ENCODE assay signal across 12 cellular contexts in the genomic region with DNA sequence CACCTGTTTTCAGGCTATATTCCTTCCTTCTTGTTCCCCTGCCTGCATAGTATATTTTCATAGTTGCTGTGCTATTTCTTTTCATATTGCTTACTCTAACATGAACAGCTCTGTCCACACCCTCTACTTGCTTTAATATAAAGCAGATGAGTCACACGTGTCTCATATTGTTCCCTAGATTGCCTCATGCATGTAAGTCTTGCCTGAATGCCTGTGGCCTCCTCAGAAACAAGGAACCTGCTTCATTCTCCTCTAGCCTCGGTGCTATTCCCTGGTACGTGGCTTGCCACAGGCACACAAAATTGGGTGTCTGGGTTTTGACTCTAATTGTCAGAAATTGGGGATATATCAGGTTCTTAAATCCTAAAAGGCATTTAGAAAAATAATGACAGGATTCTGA. TPM values are rescaled to one million over a fixed set of nuclear protein-coding genes. Genes with fewer than 3 reads are reported as not detected.
DNase-seq lines count a peak whose midpoint lies in the region; ATAC-seq, FAIRE-seq and TF ChIP-seq lines count a peak whose summit lies in the region.
"Had no signal": no experiment of that assay in that cellular context is flagged by ENCODE, and none has a peak within 500 bp of the region (broad histone marks: within the 10 kb centered on the region; RNA-seq: fewer than 3 reads in every experiment).

No MANE protein-coding gene starts in this region.

- no peaks in the 10 kb centered on the region for H3K9me3 ChIP-seq in Caco-2

- H3K27me3 Mint-ChIP-seq in Caco-2 (ENCODE audit: insufficient read depth, unreplicated experiment), result peaks cover 24% of the 10 kb centered on the region

- no peaks in the 10 kb centered on the region for H3K4me1 ChIP-seq in Caco-2
- H3K4me1 ChIP-seq: parathyroid adenoma had no signal

- H3K9me3 Mint-ChIP-seq in Caco-2 (ENCODE audit: unreplicated experiment), result no peaks in the 10 kb centered on the region
- H3K9me3 Mint-ChIP-seq: stimulated activated effector memory CD8-positive, alpha-beta T cell treated with anti-CD3 and anti-CD28 coated beads, Interleukin-12 subunit alpha, Interleukin-12 subunit beta, amount 100 ng/mL, for 72 hours had no signal

- no peaks in the 10 kb centered on the region; the same call in 1 of the 2 replicates for H3K27me3 ChIP-seq in Caco-2 (replicated peaks; ENCODE audit: control insufficient read depth, insufficient read depth, low read length)

- peak; percentile 79 for DNase-seq in AG08396 (ENCODE audit: low spot score)
- peak; percentile 71 for DNase-seq in HS-27A (ENCODE audit: low read depth)
- DNase-seq in inferior parietal cortex (ENCODE audit: extremely low spot score), result peak; percentile 17
- DNase-seq in stimulated activated CD4-positive, alpha-beta T cell treated with anti-CD3 and anti-CD28 coated beads, Interleukin-1b, Interleukin-23, amount 100 ng/mL, for 48 hours, result no peak
- DNase-seq in D721Med (ENCODE audit: insufficient read length, low spot score), result no peak
- DNase-seq in Caco-2, result no peak
- DNase-seq: hippocampal formation, SHP77 had no signal

- H3K27ac ChIP-seq in VCaP, result peak overlapping the region; percentile 97
- H3K27ac ChIP-seq: parathyroid adenoma had no signal

- no peak overlapping the region for H3K27ac Mint-ChIP-seq in Caco-2 (ENCODE audit: unreplicated experiment)
- H3K27ac Mint-ChIP-seq: stimulated activated effector memory CD8-positive, alpha-beta T cell treated with anti-CD3 and anti-CD28 coated beads, Interleukin-12 subunit alpha, Interleukin-12 subunit beta, amount 100 ng/mL, for 72 hours had no signal

- no peaks in the 10 kb centered on the region for H3K36me3 ChIP-seq in Caco-2 (ENCODE audit: control insufficient read depth, insufficient read depth, low read length)

- no peaks in the 10 kb centered on the region for H3K36me3 Mint-ChIP-seq in Caco-2 (ENCODE audit: insufficient read depth, unreplicated experiment)
- H3K36me3 Mint-ChIP-seq: stimulated activated effector memory CD8-positive, alpha-beta T cell treated with anti-CD3 and anti-CD28 coated beads, Interleukin-12 subunit alpha, Interleukin-12 subunit beta, amount 100 ng/mL, for 72 hours had no signal

- ATAC-seq in HG03565 (IDR thresholded peaks at IDR 0.05; ENCODE audit: unreplicated experiment), result no peak
- ATAC-seq: stimulated activated effector memory CD8-positive, alpha-beta T cell treated with anti-CD3 and anti-CD28 coated beads, Interleukin-12 subunit alpha, Interleukin-12 subunit beta, amount 100 ng/mL, for 72 hours had no signal

- POLR2A ChIA-PET in Caco-2 (lab: Charles Lee), result no interaction called here

- TF ChIP-seq CTCF in VCaP (conservative IDR thresholded peaks at IDR 0.05) (no peak), D721Med (IDR thresholded peaks at IDR 0.05; ENCODE audit: insufficient read depth, missing control alignments) (no peak), Caco-2 (IDR thresholded peaks at IDR 0.05; ENCODE audit: insufficient read depth in 1 of 2, low read depth in 1 of 2, low read length in 1 of 2, severe bottlenecking in 1 of 2, unreplicated experiment in 1 of 2) (no peak)

- no peak overlapping the region for H3K4me3 ChIP-seq in Caco-2 (ENCODE audit: low read depth, low read length)

- no peaks in the 10 kb centered on the region for H3K4me1 Mint-ChIP-seq in Caco-2 (ENCODE audit: low read depth, unreplicated experiment)
- H3K4me1 Mint-ChIP-seq: stimulated activated effector memory CD8-positive, alpha-beta T cell treated with anti-CD3 and anti-CD28 coated beads, Interleukin-12 subunit alpha, Interleukin-12 subunit beta, amount 100 ng/mL, for 72 hours had no signal

- intact Hi-C loops in Caco-2 (cut with micrococcal nuclease; ENCODE audit: unreplicated experiment), result loop anchor here (5.0 kb wide), 2 partner anchors 41 to 96 kb away; no protein-coding TSS in a partner anchor

- no peak overlapping the region for H3K4me3 Mint-ChIP-seq in Caco-2 (ENCODE audit: unreplicated experiment)
- H3K4me3 Mint-ChIP-seq: stimulated activated effector memory CD8-positive, alpha-beta T cell treated with anti-CD3 and anti-CD28 coated beads, Interleukin-12 subunit alpha, Interleukin-12 subunit beta, amount 100 ng/mL, for 72 hours had no signal

- FAIRE-seq in D721Med (lab: Jason Lieb, UNC), result no peak

- no TSS peak for BruUV-seq in Caco-2 (replicated peaks; lab: Mats Ljungman, UMichigan)

- CTCF ChIA-PET in Caco-2 (lab: Charles Lee), result interaction anchor here (0.9 kb wide), 1 partner anchor 23 kb away, joined by 3 read pairs; no protein-coding TSS in a partner anchor

RNA-seq across cellular contexts. Expression of a gene that starts 16.5 kb away (rescaled TPM):
- total RNA-seq in Caco-2 (2022), result 0.05 TPM in 1 of 2 replicates, not detected in the other

Comparison
In these comparisons a context has a peak if more than half of its experiments do, and no peak if none do; other contexts are left out.
1. DNase-seq: peak in AG08396 (single experiment), HS-27A (single experiment) and inferior parietal cortex (single experiment); none in stimulated activated CD4-positive, alpha-beta T cell treated with anti-CD3 and anti-CD28 coated beads, Interleukin-1b, Interleukin-23, amount 100 ng/mL, for 48 hours (single experiment), D721Med (single experiment) and Caco-2 (0 of 2).